9 cellular contexts compared by ENCODE assay signal in genomic region chr17:67272312-67273050, GRCh38. TPM values are rescaled to one million over a fixed set of nuclear protein-coding genes. Genes with fewer than 3 reads are reported as not detected.
DNase-seq lines count a peak whose midpoint lies in the region; ATAC-seq and TF ChIP-seq lines count a peak whose summit lies in the region.
"Had no signal": no experiment of that assay in that cellular context is flagged by ENCODE, and none has a peak within 500 bp of the region (broad histone marks: within the 10 kb centered on the region; RNA-seq: fewer than 3 reads in every experiment).

No MANE protein-coding gene starts in this region.

- no peak for TF ChIP-seq POLR2A in GM18505 (IDR thresholded peaks at IDR 0.05; ENCODE audit: borderline replicate concordance, extremely low read depth, insufficient read depth, insufficient read length)

- H3K4me1 Mint-ChIP-seq in chondrocyte (ENCODE audit: low read depth) (peaks cover 3% of the 10 kb centered on the region), nephron progenitor cell (no peaks in the 10 kb centered on the region)
- H3K4me1 Mint-ChIP-seq: activated T-helper 17 cell treated with anti-CD3 and anti-CD28 coated beads, Interleukin-2, amount 50 U/mL, for 72 hours had no signal

- H3K9me3 Mint-ChIP-seq in chondrocyte (ENCODE audit: low read depth), result no peaks in the 10 kb centered on the region
- H3K9me3 Mint-ChIP-seq in nephron progenitor cell, result no peaks in the 10 kb centered on the region
- H3K9me3 Mint-ChIP-seq: activated T-helper 17 cell treated with anti-CD3 and anti-CD28 coated beads, Interleukin-2, amount 50 U/mL, for 72 hours had no signal

- ATAC-seq in GM18505 (IDR thresholded peaks at IDR 0.05; ENCODE audit: unreplicated experiment) (no peak), HG03280 (IDR thresholded peaks at IDR 0.05; ENCODE audit: unreplicated experiment) (no peak)
- ATAC-seq: activated T-helper 17 cell treated with anti-CD3 and anti-CD28 coated beads, Interleukin-2, amount 50 U/mL, for 72 hours had no signal

- no peak overlapping the region for H3K4me3 ChIP-seq in GM12865 (ENCODE audit: low read depth, low read length)
- H3K4me3 ChIP-seq in tibial artery, result no peak overlapping the region

- H3K9me3 ChIP-seq in tibial artery, result no peaks in the 10 kb centered on the region

- no peaks in the 10 kb centered on the region for H3K4me1 ChIP-seq in tibial artery

- H3K4me3 Mint-ChIP-seq in chondrocyte (ENCODE audit: unreplicated experiment), result no peak overlapping the region
- no peak overlapping the region for H3K4me3 Mint-ChIP-seq in nephron progenitor cell
- H3K4me3 Mint-ChIP-seq: activated T-helper 17 cell treated with anti-CD3 and anti-CD28 coated beads, Interleukin-2, amount 50 U/mL, for 72 hours had no signal

- H3K27ac ChIP-seq in tibial artery, result no peak overlapping the region

- TF ChIP-seq CTCF in GM12865 (IDR thresholded peaks at IDR 0.05; ENCODE audit: insufficient read depth, low read depth, low read length, missing control alignments) (peak; percentile 58), chondrocyte (IDR thresholded peaks at IDR 0.05) (peak; percentile 58), nephron progenitor cell (IDR thresholded peaks at IDR 0.05) (peak; percentile 34), tibial artery (IDR thresholded peaks at IDR 0.05) (no peak)

- no peaks in the 10 kb centered on the region for H3K36me3 ChIP-seq in tibial artery

- no peaks in the 10 kb centered on the region for H3K27me3 ChIP-seq in tibial artery

- intact Hi-C loops in tibial artery (cut with DNase I; ENCODE audit: low total_unique reads), result no loop called here

- no peak overlapping the region for H3K27ac Mint-ChIP-seq in chondrocyte (ENCODE audit: unreplicated experiment)
- no peak overlapping the region for H3K27ac Mint-ChIP-seq in nephron progenitor cell
- H3K27ac Mint-ChIP-seq: activated T-helper 17 cell treated with anti-CD3 and anti-CD28 coated beads, Interleukin-2, amount 50 U/mL, for 72 hours had no signal

- H3K27me3 Mint-ChIP-seq in chondrocyte (ENCODE audit: low read depth), result no peaks in the 10 kb centered on the region
- H3K27me3 Mint-ChIP-seq in nephron progenitor cell (ENCODE audit: low read depth, poor library complexity), result peaks cover 10% of the 10 kb centered on the region
- H3K27me3 Mint-ChIP-seq: activated T-helper 17 cell treated with anti-CD3 and anti-CD28 coated beads, Interleukin-2, amount 50 U/mL, for 72 hours had no signal

- DNase-seq in GM12865 (ENCODE audit: low read depth), result peak; percentile 42
- DNase-seq in NAMALWA (ENCODE audit: low spot score), result peak; percentile 73
- DNase-seq in chondrocyte (ENCODE audit: low spot score), result peak; percentile 10
- no peak for DNase-seq in nephron progenitor cell
- DNase-seq in tibial artery, result no peak
- no peak for DNase-seq in HUDEP-2 (lab: John Stamatoyannopoulos, UW; ENCODE audit: unreplicated experiment in 76 of 76)

- H3K36me3 Mint-ChIP-seq in chondrocyte (ENCODE audit: low read depth), result no peaks in the 10 kb centered on the region
- no peaks in the 10 kb centered on the region for H3K36me3 Mint-ChIP-seq in nephron progenitor cell (ENCODE audit: low read depth)

RNA-seq across cellular contexts. Expression of gene HELZ, which starts 27.5 kb away (rescaled TPM):
- 55.8 to 69.9 TPM (median 57.9 TPM) in 3 replicates for total RNA-seq in chondrocyte

Comparison
In these comparisons a context has a peak if more than half of its experiments do, and no peak if none do; other contexts are left out.
1. DNase-seq: peak in GM12865 (single experiment), NAMALWA (single experiment) and chondrocyte (single experiment); none in nephron progenitor cell (single experiment), tibial artery (0 of 2) and HUDEP-2 (0 of 76).
2. CTCF ChIP-seq: peak in GM12865 (single experiment), chondrocyte (single experiment) and nephron progenitor cell (single experiment); none in tibial artery (0 of 2).